In genomic region chr1:65230741-65231439, GRCh38 we compare ENCODE assay signal across 9 cellular contexts.
DNase-seq lines count a peak whose midpoint lies in the region; ATAC-seq and TF ChIP-seq lines count a peak whose summit lies in the region.
"Had no signal": no experiment of that assay in that cellular context is flagged by ENCODE, and none has a peak within 500 bp of the region (broad histone marks: within the 10 kb centered on the region; RNA-seq: fewer than 3 reads in every experiment).

No MANE protein-coding gene starts in this region.

- no peaks in the 10 kb centered on the region for H3K4me1 ChIP-seq in esophagus muscularis mucosa
- no peaks in the 10 kb centered on the region for H3K4me1 ChIP-seq in GM23248 (ENCODE audit: insufficient read depth)
- no peaks in the 10 kb centered on the region for H3K4me1 ChIP-seq in esophagus squamous epithelium
- no peaks in the 10 kb centered on the region for H3K4me1 ChIP-seq in colonic mucosa
- no peaks in the 10 kb centered on the region for H3K4me1 ChIP-seq in endodermal cell (ENCODE audit: control insufficient read depth, insufficient read depth, low read length)
- H3K4me1 ChIP-seq: HAP-1 had no signal

- no peak overlapping the region for H3K27ac Mint-ChIP-seq in endodermal cell

- peak; percentile 29 for DNase-seq in esophagus muscularis mucosa (ENCODE audit: extremely low spot score)
- no peak for DNase-seq in GM23248
- no peak for DNase-seq in esophagus squamous epithelium (lab: John Stamatoyannopoulos, UW)
- no peak for DNase-seq in colonic mucosa
- no peak for DNase-seq in endodermal cell

- H3K36me3 ChIP-seq in esophagus muscularis mucosa: peaks cover 0 to 19% (median 3%) of the 10 kb centered on the region in 4 donors
- peaks cover 10% of the 10 kb centered on the region; the same call in 1 of the 2 replicates for H3K36me3 ChIP-seq in GM23248 (ENCODE audit: low read depth)
- H3K36me3 ChIP-seq in esophagus squamous epithelium: peaks cover 0 to 13% (median 0%) of the 10 kb centered on the region in 3 donors
- H3K36me3 ChIP-seq in colonic mucosa: no peaks in the 10 kb centered on the region
- peaks cover 9% of the 10 kb centered on the region for H3K36me3 ChIP-seq in endodermal cell (ENCODE audit: control insufficient read depth, insufficient read depth, low read length)
- H3K36me3 ChIP-seq: HAP-1 had no signal

- no peaks in the 10 kb centered on the region for H3K9me2 ChIP-seq in GM23248 (ENCODE audit: insufficient read depth)

- H2AFZ ChIP-seq in GM23248: no peak overlapping the region

- peaks cover 11% of the 10 kb centered on the region for H3K36me3 Mint-ChIP-seq in endodermal cell (ENCODE audit: low read depth)

- no peak for TF ChIP-seq CTCF in esophagus muscularis mucosa (IDR thresholded peaks at IDR 0.05)
- TF ChIP-seq CTCF in esophagus squamous epithelium (IDR thresholded peaks at IDR 0.05): no peak
- TF ChIP-seq CTCF in colonic mucosa (IDR thresholded peaks at IDR 0.05): no peak
- TF ChIP-seq CTCF in endodermal cell (conservative IDR thresholded peaks at IDR 0.05): no peak

- no peak overlapping the region for H3K27ac ChIP-seq in esophagus muscularis mucosa (replicated peaks in 1 of 4)
- H3K27ac ChIP-seq in GM23248: no peak overlapping the region
- no peak overlapping the region for H3K27ac ChIP-seq in esophagus squamous epithelium
- H3K27ac ChIP-seq in colonic mucosa: no peak overlapping the region
- no peak overlapping the region for H3K27ac ChIP-seq in endodermal cell (ENCODE audit: low read depth, low read length)

- H3K4me3 Mint-ChIP-seq in endodermal cell: no peak overlapping the region

- no peaks in the 10 kb centered on the region for H3K9me3 Mint-ChIP-seq in endodermal cell

- peaks cover 21% of the 10 kb centered on the region for H3K4me1 Mint-ChIP-seq in endodermal cell

- intact Hi-C loops in esophagus muscularis mucosa (cut with DNase I) (no loop called here), esophagus squamous epithelium (cut with DNase I) (no loop called here), colonic mucosa (cut with DNase I) (loop anchor here (10.0 kb wide), 1 partner anchor 204 kb away; no protein-coding TSS in a partner anchor)

- 0 out of 2 replicates have a peak, but pooled peaks cover 3% of the 10 kb centered on the region for H3F3A ChIP-seq in GM23248 (ENCODE audit: insufficient read depth)

- ATAC-seq in GM18517 (IDR thresholded peaks at IDR 0.05; ENCODE audit: unreplicated experiment) (peak; percentile 80), GM21576 (IDR thresholded peaks at IDR 0.05; ENCODE audit: unreplicated experiment) (peak; percentile 79), HG03558 (IDR thresholded peaks at IDR 0.05; ENCODE audit: extremely low read depth, unreplicated experiment) (peak; percentile 68)

- H3K9me3 ChIP-seq in esophagus muscularis mucosa (no peaks in the 10 kb centered on the region), GM23248 (ENCODE audit: low read depth) (no peaks in the 10 kb centered on the region), esophagus squamous epithelium (no peaks in the 10 kb centered on the region), colonic mucosa (no peaks in the 10 kb centered on the region), endodermal cell (ENCODE audit: control insufficient read depth, low read length) (no peaks in the 10 kb centered on the region)
- H3K9me3 ChIP-seq: HAP-1 had no signal

- no peak overlapping the region for H3K9ac ChIP-seq in GM23248
- no peak overlapping the region for H3K9ac ChIP-seq in colonic mucosa (ENCODE audit: low read depth in 2 of 2, low read length in 2 of 2)
- no peak overlapping the region for H3K9ac ChIP-seq in endodermal cell (ENCODE audit: extremely low read depth, low read length, poor library complexity, severe bottlenecking)

- H3K27me3 ChIP-seq in esophagus muscularis mucosa: no peaks in the 10 kb centered on the region
- H3K27me3 ChIP-seq in GM23248 (replicated peaks; ENCODE audit: insufficient read depth): no peaks in the 10 kb centered on the region
- no peaks in the 10 kb centered on the region for H3K27me3 ChIP-seq in esophagus squamous epithelium
- H3K27me3 ChIP-seq in colonic mucosa: no peaks in the 10 kb centered on the region
- no peaks in the 10 kb centered on the region for H3K27me3 ChIP-seq in endodermal cell (ENCODE audit: control insufficient read depth, insufficient read depth, low read length, poor library complexity, severe bottlenecking)

- TF ChIP-seq POLR2A in esophagus muscularis mucosa (IDR thresholded peaks at IDR 0.05; ENCODE audit: low read depth) (no peak), esophagus squamous epithelium (IDR thresholded peaks at IDR 0.05) (no peak)

- H3K4me2 ChIP-seq in GM23248 (ENCODE audit: unreplicated experiment): no peak overlapping the region

- H3K79me2 ChIP-seq in GM23248 (ENCODE audit: insufficient read depth): no peaks in the 10 kb centered on the region

- no peaks in the 10 kb centered on the region for H4K20me1 ChIP-seq in GM23248 (ENCODE audit: insufficient read depth)

- WGBS in esophagus muscularis mucosa: 89% methylated on average over 1 of the region's 1 CpG
- 90 to 96% methylated on average over 1 of the region's 1 CpG for WGBS in GM23248 (ENCODE audit: low coverage in 1 of 2, low lambda C conversion rate in 2 of 2, missing lambda C conversion rate in 2 of 2), 2 experiments
- 76 to 79% methylated on average over 1 of the region's 1 CpG for WGBS in esophagus squamous epithelium, 2 donors
- 100% methylated on average over 1 of the region's 1 CpG; no CpG with 5 or more reads in 1 of the 2 experiments for WGBS in endodermal cell (ENCODE audit: insufficient coverage in 1 of 2, insufficient read length in 1 of 2), 2 experiments

- H3K4me3 ChIP-seq in esophagus muscularis mucosa (no peak overlapping the region), GM23248 (no peak overlapping the region), esophagus squamous epithelium (no peak overlapping the region), colonic mucosa (no peak overlapping the region), endodermal cell (ENCODE audit: low read length) (no peak overlapping the region)
- H3K4me3 ChIP-seq: HAP-1 had no signal

- no peaks in the 10 kb centered on the region for H3K27me3 Mint-ChIP-seq in endodermal cell (ENCODE audit: insufficient read depth)

- no peak for TF ChIP-seq EP300 in esophagus muscularis mucosa (IDR thresholded peaks at IDR 0.05)

- in situ Hi-C loops in GM23248 (cut with MboI): loop anchor here (10.0 to 25.0 kb wide), 2 partner anchors 454 to 706 kb away; no protein-coding TSS in a partner anchor
